ENCODE assay signal across 10 cellular contexts in genomic region chr7:151244871-151245346, GRCh38. TPM values are rescaled to one million over a fixed set of nuclear protein-coding genes. Genes with fewer than 3 reads are reported as not detected.
DNase-seq lines count a peak whose midpoint lies in the region; ATAC-seq, FAIRE-seq and TF ChIP-seq lines count a peak whose summit lies in the region.
"Had no signal": no experiment of that assay in that cellular context is flagged by ENCODE, and none has a peak within 500 bp of the region (broad histone marks: within the 10 kb centered on the region; RNA-seq: fewer than 3 reads in every experiment).

No MANE protein-coding gene starts in this region.

- no peak for TF ChIP-seq CTCF in right atrium auricular region (IDR thresholded peaks at IDR 0.05)
- no peak for TF ChIP-seq CTCF in spleen (IDR thresholded peaks at IDR 0.05 in 8 of 11, conservative IDR thresholded peaks at IDR 0.05 in 3 of 11)

- CTCF ChIA-PET in T-cell (lab: Charles Lee): interaction anchor here (0.5 to 2.7 kb wide), 9 partner anchors 11 to 217 kb away, joined by 3 to 51 read pairs (median 8); partner anchors contain the start of genes ABCF2 (in 2 of the 2), ABCB8 (in 1 of the 2) and CHPF2 (in 1 of the 2)

- DNase-seq in NCI-H1417 (lab: John Stamatoyannopoulos, UW): peak in 2 of 3 experiments; percentile 46 to 56
- DNase-seq in NCI-H1417 treated with DMSO at 0.1 percent for 48 hours (lab: John Stamatoyannopoulos, UW): no peak
- no peak for DNase-seq in T-cell
- DNase-seq in right atrium auricular region (ENCODE audit: low spot score): no peak
- DNase-seq in spleen: peak; percentile 71
- no peak for DNase-seq in MG63
- DNase-seq in frontal cortex (ENCODE audit: low spot score in 2 of 2): no peak

- POLR2A ChIA-PET in T-cell (lab: Charles Lee): no interaction called here

- H3K9me3 ChIP-seq in right atrium auricular region (no peaks in the 10 kb centered on the region), spleen (no peaks in the 10 kb centered on the region), MG63 (no peaks in the 10 kb centered on the region)
- H3K9me3 ChIP-seq: SJSA1 had no signal

- no peaks in the 10 kb centered on the region for H3K36me3 Mint-ChIP-seq in T-cell

- H3K27ac ChIP-seq in right atrium auricular region (peak overlapping the region; percentile 89 to 97), spleen (peak overlapping the region in 1 of 8 donors; percentile 19)
- H3K27ac ChIP-seq: epithelial cell of prostate, SJSA1 had no signal

- peak overlapping the region; percentile 41 to 87 (median 72) for H3K4me3 Mint-ChIP-seq in T-cell

- H3K4me1 ChIP-seq in right atrium auricular region (peaks cover 0 to 79% of the 10 kb centered on the region in 2 donors), spleen (peaks cover 40 to 74% (median 61%) of the 10 kb centered on the region in 6 donors)

- no peak for TF ChIP-seq POLR2A in spleen (IDR thresholded peaks at IDR 0.05)

- peaks cover 0 to 3% of the 10 kb centered on the region in 2 donors for H3K27me3 ChIP-seq in right atrium auricular region
- peaks cover 0 to 63% (median 10%) of the 10 kb centered on the region in 7 donors for H3K27me3 ChIP-seq in spleen (replicated peaks in 1 of 7)
- H3K27me3 ChIP-seq in MG63: no peaks in the 10 kb centered on the region
- H3K27me3 ChIP-seq: SJSA1 had no signal

- H3K27me3 Mint-ChIP-seq in T-cell: peaks cover 16 to 24% of the 10 kb centered on the region in 2 donors

- H3K4me3 ChIP-seq in right atrium auricular region (peak overlapping the region; percentile 21 to 79), spleen (peak overlapping the region in 6 of 8 donors; percentile 26 to 70 (median 38)), MG63 (no peak overlapping the region)
- H3K4me3 ChIP-seq: SJSA1 had no signal

- ATAC-seq in T-cell (replicated peaks in 1 of 4): no peak
- no peak for ATAC-seq in HG03439 (IDR thresholded peaks at IDR 0.05; ENCODE audit: unreplicated experiment)

- WGBS in spleen, 5 donors: 5 to 9% (median 7%) methylated on average over 15 of the region's 15 CpGs

- no peak overlapping the region for H3K27ac Mint-ChIP-seq in T-cell

- H3K4me1 Mint-ChIP-seq in T-cell: peaks cover 40 to 54% (median 47%) of the 10 kb centered on the region in 3 donors

- FAIRE-seq in frontal cortex (lab: Jason Lieb, UNC): no peak

- intact Hi-C loops in spleen (cut with DNase I; ENCODE audit: low total_unique reads): loop anchor here (10.0 kb wide), 1 partner anchor 60 kb away; no protein-coding TSS in a partner anchor

- H3K36me3 ChIP-seq in right atrium auricular region (peaks cover 25% of the 10 kb centered on the region), spleen (peaks cover 0 to 24% (median 7%) of the 10 kb centered on the region in 6 donors), MG63 (no peaks in the 10 kb centered on the region)

- no peaks in the 10 kb centered on the region for H3K9me3 Mint-ChIP-seq in T-cell

RNA-seq across cellular contexts. Expression of gene SMARCD3, which starts 3.6 kb away (rescaled TPM):
- 10 to 100 TPM in 2 of 5 donors, 1 to 10 TPM in 3; 6.3 to 28.5 (median 9.1) TPM for total RNA-seq in T-cell
- total RNA-seq in right atrium auricular region: 100 to 1,000 TPM in 1 of 2 donors, 10 to 100 TPM in 1; 81.5 to 125 TPM
- total RNA-seq in spleen: 10 to 100 TPM; 12.0 to 40.2 (median 18.1) TPM
- 10 to 100 TPM in 2 of 3 donors, 1 to 10 TPM in 1; 8.8 to 16.2 (median 15.1) TPM for polyA plus RNA-seq in spleen
- total RNA-seq in MG63 (2014; rRNA removed; shearing (Covaris generic); ENCODE audit: low replicate concordance): 12.0 and 14.2 TPM in 2 replicates
- 145 TPM for total RNA-seq in frontal cortex

RNA-seq across cellular contexts. Expression of gene CHPF2, which starts 12.6 kb away (rescaled TPM):
- 10 to 100 TPM; 34.2 to 66.1 (median 64.1) TPM for total RNA-seq in T-cell
- 10 to 100 TPM; 24.7 to 38.1 TPM for total RNA-seq in right atrium auricular region
- 10 to 100 TPM; 39.9 to 55.4 (median 47.6) TPM for total RNA-seq in spleen
- 10 to 100 TPM; 16.3 to 30.0 (median 27.8) TPM for polyA plus RNA-seq in spleen
- 15.4 and 26.5 TPM in 2 replicates for total RNA-seq in MG63 (2014; rRNA removed; shearing (Covaris generic); ENCODE audit: low replicate concordance)
- total RNA-seq in frontal cortex: 18.3 TPM

RNA-seq across cellular contexts. Expression of gene ABCF2, which starts 17.9 kb away (rescaled TPM):
- total RNA-seq in T-cell: 10 to 100 TPM; 22.9 to 39.7 (median 38.8) TPM
- 10 to 100 TPM; 29.7 to 38.6 TPM for total RNA-seq in right atrium auricular region
- total RNA-seq in spleen: 10 to 100 TPM; 22.7 to 30.0 (median 29.8) TPM
- polyA plus RNA-seq in spleen: 10 to 100 TPM in 2 of 3 donors, 1 to 10 TPM in 1; 9.2 to 19.3 (median 12.9) TPM
- 48.4 and 75.0 TPM in 2 replicates for total RNA-seq in MG63 (2014; rRNA removed; shearing (Covaris generic); ENCODE audit: low replicate concordance)
- 38.3 TPM for total RNA-seq in frontal cortex

RNA-seq across cellular contexts. Expression of gene H2BK1, which starts 34.6 kb away (rescaled TPM):
- 1 to 10 TPM; 3.1 to 7.7 (median 5.1) TPM for total RNA-seq in T-cell
- not detected for total RNA-seq in right atrium auricular region
- total RNA-seq in spleen: not detected
- under 1 TPM in 1 of 3 donors, not detected in 2; 0.24 TPM for polyA plus RNA-seq in spleen
- not detected in 2 replicates for total RNA-seq in MG63 (2014; rRNA removed; shearing (Covaris generic); ENCODE audit: low replicate concordance)
- not detected for total RNA-seq in frontal cortex
- total RNA-seq: SJSA1 had no signal

RNA-seq across cellular contexts. Expression of gene ASB10, which starts 57.9 kb away (rescaled TPM):
- total RNA-seq in T-cell (not detected), right atrium auricular region (10 to 100 TPM in 1 of 2 donors, 1 to 10 TPM in 1; 4.0 to 11.6 TPM), spleen (not detected), frontal cortex (not detected)
- polyA plus RNA-seq in spleen: not detected
- total RNA-seq in MG63 (2014; rRNA removed; shearing (Covaris generic); ENCODE audit: low replicate concordance): not detected in 2 replicates
- total RNA-seq: SJSA1 had no signal

Comparison
In these comparisons a context has a peak if more than half of its experiments do, and no peak if none do; other contexts are left out.
1. DNase-seq: peak in NCI-H1417 (2 of 3) and spleen (single experiment); none in NCI-H1417 treated with DMSO at 0.1 percent for 48 hours (single experiment), T-cell (0 of 34), right atrium auricular region (single experiment), MG63 (single experiment) and frontal cortex (0 of 2).